In the genomic region with DNA sequence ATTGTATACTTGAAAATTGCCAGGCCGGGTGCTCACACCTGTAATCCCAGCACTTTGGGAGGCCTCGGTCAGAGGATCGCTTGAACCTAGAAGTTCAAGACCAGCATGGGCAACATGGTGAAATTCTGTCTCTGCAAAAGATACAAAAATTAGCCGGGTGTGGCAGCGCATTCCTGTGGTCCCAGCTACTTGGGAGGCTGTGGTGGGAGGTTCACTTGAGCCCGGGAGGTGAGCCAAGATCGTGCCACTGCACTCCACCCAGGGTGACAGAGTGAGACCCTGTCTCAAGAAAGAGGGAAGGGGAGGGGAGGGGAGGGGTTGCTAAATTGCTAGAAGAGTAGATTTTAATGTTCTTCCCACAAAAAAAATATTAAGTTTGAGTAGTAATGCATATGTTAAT, we compare ENCODE assay signal across 9 cellular contexts. TPM values are rescaled to one million over a fixed set of nuclear protein-coding genes. Genes with fewer than 3 reads are reported as not detected.
A peak's percentile ranks its signal among the peaks of the same experiment; 100 is the strongest.
DNase-seq lines count a peak whose midpoint lies in the region; ATAC-seq and TF ChIP-seq lines count a peak whose summit lies in the region.
"Had no signal": no experiment of that assay in that cellular context is flagged by ENCODE, and none has a peak within 500 bp of the region (broad histone marks: within the 10 kb centered on the region; RNA-seq: fewer than 3 reads in every experiment).

No MANE protein-coding gene starts in this region.

- TF ChIP-seq CTCF in activated B cell treated with CpG ODN at 0.5 μM for 24 hours (IDR thresholded peaks at IDR 0.05), result no peak
- no peak for TF ChIP-seq CTCF in fibroblast of villous mesenchyme (IDR thresholded peaks at IDR 0.05; ENCODE audit: insufficient read depth, low read depth, low read length)
- no peak for TF ChIP-seq CTCF in upper lobe of left lung (IDR thresholded peaks at IDR 0.05)

- no peak for TF ChIP-seq POLR2A in upper lobe of left lung (IDR thresholded peaks at IDR 0.05)

- peak overlapping the region in 3 of 4 donors; percentile 26 to 77 (median 48) for H3K27ac ChIP-seq in upper lobe of left lung
- H3K27ac ChIP-seq: VCaP had no signal

- H3K4me1 Mint-ChIP-seq in activated T-cell treated with anti-CD3 and anti-CD28 coated beads, Interleukin-2, amount 50 U/mL, for 4 hours (ENCODE audit: low read depth), result peaks cover 79% of the 10 kb centered on the region
- peaks cover 90% of the 10 kb centered on the region for H3K4me1 Mint-ChIP-seq in activated B cell treated with CpG ODN at 0.5 μM for 24 hours

- no peak overlapping the region for H3K4me3 ChIP-seq in fibroblast of villous mesenchyme (ENCODE audit: low read depth, low read length)
- no peak overlapping the region for H3K4me3 ChIP-seq in upper lobe of left lung

- no peaks in the 10 kb centered on the region for H3K9me3 ChIP-seq in upper lobe of left lung

- H3K27ac Mint-ChIP-seq in activated B cell treated with CpG ODN at 0.5 μM for 24 hours, result peak overlapping the region; percentile 89

- CTCF ChIA-PET in activated B cell treated with CpG ODN at 0.5 μM for 24 hours (lab: Charles Lee), result no interaction called here

- H3K4me3 Mint-ChIP-seq in activated T-cell treated with anti-CD3 and anti-CD28 coated beads, Interleukin-2, amount 50 U/mL, for 4 hours, result peak overlapping the region; percentile 8
- peak overlapping the region; percentile 60 for H3K4me3 Mint-ChIP-seq in activated B cell treated with CpG ODN at 0.5 μM for 24 hours

- ATAC-seq in activated T-cell treated with anti-CD3 and anti-CD28 coated beads, Interleukin-2, amount 50 U/mL, for 4 hours, result no peak
- ATAC-seq in activated B cell treated with CpG ODN at 0.5 μM for 24 hours (ENCODE audit: low read depth) (no peak), upper lobe of left lung (ENCODE audit: low FRiP score in 2 of 2) (peak in 1 of 2 donors; percentile 48), Right ventricle myocardium superior (ENCODE audit: poor library complexity) (no peak)

- TF ChIP-seq EP300 in upper lobe of left lung (IDR thresholded peaks at IDR 0.05), result no peak

- POLR2A ChIA-PET in activated B cell treated with CpG ODN at 0.5 μM for 24 hours (lab: Charles Lee), result interaction anchor here (0.7 to 20.4 kb wide), 12 partner anchors 16 to 846 kb away, joined by 3 to 680 read pairs (median 4); a partner anchor contains a TSS

- H3K27me3 Mint-ChIP-seq in activated T-cell treated with anti-CD3 and anti-CD28 coated beads, Interleukin-2, amount 50 U/mL, for 4 hours (ENCODE audit: low read depth), result no peaks in the 10 kb centered on the region
- H3K27me3 Mint-ChIP-seq in activated B cell treated with CpG ODN at 0.5 μM for 24 hours, result no peaks in the 10 kb centered on the region

- no peaks in the 10 kb centered on the region for H3K27me3 ChIP-seq in upper lobe of left lung

- H3K36me3 ChIP-seq in upper lobe of left lung, result no peaks in the 10 kb centered on the region

- H3K4me1 ChIP-seq in upper lobe of left lung, result peaks cover 11 to 22% (median 12%) of the 10 kb centered on the region in 4 donors

- no peak for DNase-seq in activated T-cell treated with anti-CD3 and anti-CD28 coated beads, Interleukin-2, amount 50 U/mL, for 4 hours
- no peak for DNase-seq in activated T-cell treated with anti-CD3 and anti-CD28 coated beads, Interleukin-2, amount 50 U/mL, for 1 hour
- DNase-seq in activated B cell treated with CpG ODN at 0.5 μM for 24 hours (no peak), fibroblast of villous mesenchyme (ENCODE audit: low read depth) (peak; percentile 81), upper lobe of left lung (no peak), DMS153 treated with DMSO at 0.1 percent for 48 hours (lab: John Stamatoyannopoulos, UW; ENCODE audit: unreplicated experiment) (no peak), Right ventricle myocardium superior (no peak), NCI-H1105 treated with DMSO at 0.1 percent for 48 hours (lab: John Stamatoyannopoulos, UW) (no peak)

- peaks cover 32% of the 10 kb centered on the region for H3K36me3 Mint-ChIP-seq in activated T-cell treated with anti-CD3 and anti-CD28 coated beads, Interleukin-2, amount 50 U/mL, for 4 hours (ENCODE audit: insufficient read depth)
- peaks cover 67% of the 10 kb centered on the region for H3K36me3 Mint-ChIP-seq in activated B cell treated with CpG ODN at 0.5 μM for 24 hours (ENCODE audit: low read depth)

- WGBS in upper lobe of left lung, 2 donors, result 68 to 69% methylated on average over 7 of the region's 7 CpGs

- H3K9me3 Mint-ChIP-seq in activated T-cell treated with anti-CD3 and anti-CD28 coated beads, Interleukin-2, amount 50 U/mL, for 4 hours, result no peaks in the 10 kb centered on the region
- peaks cover under 1% of the 10 kb centered on the region for H3K9me3 Mint-ChIP-seq in activated B cell treated with CpG ODN at 0.5 μM for 24 hours

- intact Hi-C loops in activated B cell treated with CpG ODN at 0.5 μM for 24 hours (cut with micrococcal nuclease) (loop anchor here (1.0 kb wide), 3 partner anchors 21 to 101 kb away; no protein-coding TSS in a partner anchor), Right ventricle myocardium superior (cut with DNase I) (no loop called here)

RNA-seq across cellular contexts. Expression of a gene that starts 53.2 kb away (rescaled TPM):
- 100 to 1,000 TPM; 156 to 174 (median 163) TPM for total RNA-seq in activated T-cell treated with anti-CD3 and anti-CD28 coated beads, Interleukin-2, amount 50 U/mL, for 4 hours
- total RNA-seq in activated B cell treated with CpG ODN at 0.5 μM for 24 hours (454 and 501 TPM in 2 replicates), fibroblast of villous mesenchyme (41.9 and 45.1 TPM in 2 replicates), upper lobe of left lung (10 to 100 TPM; 34.8 to 85.4 (median 51.6) TPM), Right ventricle myocardium superior (21.5 TPM)
